26 cellular contexts compared by ENCODE assay signal in genomic region chr9:86253577-86253976, GRCh38. TPM values are rescaled to one million over a fixed set of nuclear protein-coding genes. Genes with fewer than 3 reads are reported as not detected.
"Had no signal": no experiment of that assay in that cellular context is flagged by ENCODE, and none has a peak within 500 bp of the region (broad histone marks: within the 10 kb centered on the region; RNA-seq: fewer than 3 reads in every experiment).

No MANE protein-coding gene starts in this region.

- ATAC-seq: esophagus mucosa, foreskin keratinocyte, gastroesophageal sphincter, heart left ventricle, left lung, left ventricle myocardium superior, lower lobe of right lung, mucosa of descending colon had no signal

- H3K4me1 Mint-ChIP-seq: immature natural killer cell had no signal

- H3K4me3 ChIP-seq: coronary artery, dorsolateral prefrontal cortex, gastroesophageal sphincter, heart left ventricle, hepatocyte, left lung, lower lobe of right lung, mucosa of descending colon had no signal

- H3K36me3 ChIP-seq: gastroesophageal sphincter, heart left ventricle, left lung, lower lobe of right lung had no signal

- H3K4me2 ChIP-seq: hepatocyte had no signal

- H3K27me3 ChIP-seq: dorsolateral prefrontal cortex, foreskin keratinocyte, gastroesophageal sphincter, heart left ventricle, hepatocyte, left lung had no signal

- H3K79me2 ChIP-seq: hepatocyte had no signal

- DNase-seq: dermis blood vessel endothelial cell; dorsolateral prefrontal cortex; effector CD4-positive, alpha-beta T cell; effector memory CD4-positive, alpha-beta T cell; heart left ventricle; hypothalamus; immature natural killer cell; islet precursor cell; kidney; kidney glomerular epithelial cell; left lung; left ventricle myocardium superior; lower lobe of right lung; mesenchymal stem cell; mucosa of descending colon had no signal

- H2AFZ ChIP-seq: hepatocyte had no signal

- H3K4me1 ChIP-seq: foreskin keratinocyte, gastroesophageal sphincter, left lung, lower lobe of right lung had no signal

- H3K27ac ChIP-seq: coronary artery, dorsolateral prefrontal cortex, foreskin keratinocyte, gastroesophageal sphincter, heart left ventricle, hepatocyte, left lung, lower lobe of right lung had no signal

- H3K4me3 Mint-ChIP-seq: immature natural killer cell, mesothelial cell of epicardium had no signal

- H3K9me3 ChIP-seq: gastroesophageal sphincter had no signal

- H3K27ac Mint-ChIP-seq: immature natural killer cell, mesothelial cell of epicardium had no signal

RNA-seq across cellular contexts. Expression of gene C9orf153, which starts 5.9 kb away (rescaled TPM):
- total RNA-seq: dermis blood vessel endothelial cell, epithelial cell of proximal tubule, fibroblast of villous mesenchyme, frontal cortex, hepatocyte, kidney, lung microvascular endothelial cell had no signal
- polyA plus RNA-seq: endothelial cell of umbilical vein, hepatocyte, immature natural killer cell had no signal
